In the genomic region with DNA sequence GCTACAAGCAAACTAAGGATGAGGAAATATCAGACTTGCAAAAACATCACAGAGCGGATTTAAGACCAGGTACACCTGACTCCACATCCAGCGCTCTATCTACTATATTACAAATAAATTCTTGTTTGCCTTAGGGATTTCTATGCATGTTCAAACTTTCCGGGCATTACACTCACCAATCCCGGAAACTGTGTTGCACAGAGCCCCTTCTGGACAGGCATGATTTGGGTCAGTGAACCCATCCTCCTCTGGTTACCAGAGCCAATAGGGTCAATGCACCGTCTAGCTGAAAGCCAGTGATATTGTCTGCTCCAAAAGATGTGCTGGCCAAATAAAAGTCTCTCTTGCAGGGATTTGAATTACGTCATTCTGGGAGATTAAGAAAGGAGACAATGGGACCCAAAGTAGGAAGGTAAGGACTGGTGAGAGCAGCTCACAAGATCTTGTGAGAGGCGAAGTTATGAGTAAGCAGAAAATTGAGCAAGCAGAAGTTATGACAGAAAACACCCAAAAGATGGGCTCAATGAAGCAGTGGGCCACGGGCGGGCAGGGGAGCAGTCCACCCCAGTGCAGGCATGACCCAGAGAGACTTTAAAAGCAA, we compare ENCODE assay signal across 17 cellular contexts.
DNase-seq lines count a peak whose midpoint lies in the region; ATAC-seq, FAIRE-seq and TF ChIP-seq lines count a peak whose summit lies in the region.
"Had no signal": no experiment of that assay in that cellular context is flagged by ENCODE, and none has a peak within 500 bp of the region (broad histone marks: within the 10 kb centered on the region; RNA-seq: fewer than 3 reads in every experiment).

No MANE protein-coding gene starts in this region.

- intact Hi-C loops in upper lobe of right lung (cut with DNase I) = no loop called here
- intact Hi-C loops in pancreas (cut with DNase I) = no loop called here

- peak overlapping the region; percentile 100 for H3K27ac ChIP-seq in OCI-LY3 (ENCODE audit: low read length)
- H3K27ac ChIP-seq in upper lobe of right lung = no peak overlapping the region
- H3K27ac ChIP-seq in WERI-Rb-1 = no peak overlapping the region
- no peak overlapping the region for H3K27ac ChIP-seq in pancreas

- peaks cover 79% of the 10 kb centered on the region for H3K4me1 ChIP-seq in OCI-LY3 (ENCODE audit: low read length)
- H3K4me1 ChIP-seq in upper lobe of right lung = peaks cover 53% of the 10 kb centered on the region
- H3K4me1 ChIP-seq in pancreas = peaks cover 0 to 9% (median 0%) of the 10 kb centered on the region in 3 donors

- no peak for FAIRE-seq in pancreas (lab: Jason Lieb, UNC)
- FAIRE-seq: G401.6 had no signal

- H4K20me1 ChIP-seq in OCI-LY3 (ENCODE audit: insufficient read depth, low read length) = no peaks in the 10 kb centered on the region

- no peaks in the 10 kb centered on the region for H3K79me2 ChIP-seq in OCI-LY3 (ENCODE audit: low read length)

- DNase-seq in HCEC 1CT (peak; percentile 40), iris pigment epithelial cell (ENCODE audit: low read depth) (peak; percentile 51), upper lobe of right lung (no peak), WERI-Rb-1 (no peak), pancreas (no peak)
- DNase-seq: activated CD4-positive, alpha-beta T cell treated with anti-CD3 and anti-CD28 coated beads, Interleukin-2, amount 50 U/mL, for 4 hours; activated naive CD4-positive, alpha-beta T cell treated with anti-CD3 and anti-CD28 coated beads, Interleukin-2, amount 50 U/mL, for 16 hours; activated T-cell treated with anti-CD3 and anti-CD28 coated beads for 4 hours; islet precursor cell; KG1; midbrain; NCI-H2171; NCI-H774; SW 1271 had no signal

- H3K36me3 ChIP-seq in OCI-LY3 (replicated peaks; ENCODE audit: low read depth, low read length) (peaks cover 7% of the 10 kb centered on the region), upper lobe of right lung (no peaks in the 10 kb centered on the region), WERI-Rb-1 (no peaks in the 10 kb centered on the region), pancreas (no peaks in the 10 kb centered on the region)

- TF ChIP-seq CTCF in OCI-LY3 (IDR thresholded peaks at IDR 0.05; ENCODE audit: low read depth, low read length) = no peak
- no peak for TF ChIP-seq CTCF in upper lobe of right lung (IDR thresholded peaks at IDR 0.05)
- TF ChIP-seq CTCF in WERI-Rb-1 (IDR thresholded peaks at IDR 0.05; ENCODE audit: low read depth, low read length) = no peak
- no peak for TF ChIP-seq CTCF in pancreas (IDR thresholded peaks at IDR 0.05)

- 79 to 85% methylated on average over 9 of the region's 9 CpGs for WGBS in pancreas, 2 donors

- no peak overlapping the region; the same call in 1 of the 2 replicates for H2AFZ ChIP-seq in OCI-LY3 (ENCODE audit: low read depth, low read length)

- peak overlapping the region; percentile 95 for H3K9ac ChIP-seq in OCI-LY3 (ENCODE audit: low read length)

- H3K9me3 ChIP-seq in OCI-LY3 (ENCODE audit: insufficient read depth, low read length) (0 out of 2 replicates have a peak, but pooled peaks cover 2% of the 10 kb centered on the region), upper lobe of right lung (no peaks in the 10 kb centered on the region), WERI-Rb-1 (ENCODE audit: severe bottlenecking) (no peaks in the 10 kb centered on the region), pancreas (no peaks in the 10 kb centered on the region)

- peak overlapping the region; percentile 16 for H3K4me3 ChIP-seq in OCI-LY3 (ENCODE audit: low read length)
- H3K4me3 ChIP-seq in upper lobe of right lung = no peak overlapping the region
- no peak overlapping the region for H3K4me3 ChIP-seq in WERI-Rb-1 (ENCODE audit: low read depth, low read length)
- no peak overlapping the region for H3K4me3 ChIP-seq in pancreas

- H3K4me2 ChIP-seq in OCI-LY3 (ENCODE audit: low read length) = peak overlapping the region; percentile 80

- ATAC-seq in upper lobe of right lung (peak; percentile 21), pancreas (no peak), HG03378 (IDR thresholded peaks at IDR 0.05; ENCODE audit: unreplicated experiment) (no peak)

- H3K27me3 ChIP-seq in OCI-LY3 (ENCODE audit: low read depth, low read length) (no peaks in the 10 kb centered on the region), upper lobe of right lung (no peaks in the 10 kb centered on the region), WERI-Rb-1 (ENCODE audit: insufficient read depth, low read depth, severe bottlenecking) (no peaks in the 10 kb centered on the region), pancreas (no peaks in the 10 kb centered on the region)

Comparison
In these comparisons a context has a peak if more than half of its experiments do, and no peak if none do; other contexts are left out.
1. DNase-seq: peak in HCEC 1CT (single experiment) and iris pigment epithelial cell (single experiment); none in upper lobe of right lung (single experiment), WERI-Rb-1 (single experiment) and pancreas (0 of 6).